In the genomic region with DNA sequence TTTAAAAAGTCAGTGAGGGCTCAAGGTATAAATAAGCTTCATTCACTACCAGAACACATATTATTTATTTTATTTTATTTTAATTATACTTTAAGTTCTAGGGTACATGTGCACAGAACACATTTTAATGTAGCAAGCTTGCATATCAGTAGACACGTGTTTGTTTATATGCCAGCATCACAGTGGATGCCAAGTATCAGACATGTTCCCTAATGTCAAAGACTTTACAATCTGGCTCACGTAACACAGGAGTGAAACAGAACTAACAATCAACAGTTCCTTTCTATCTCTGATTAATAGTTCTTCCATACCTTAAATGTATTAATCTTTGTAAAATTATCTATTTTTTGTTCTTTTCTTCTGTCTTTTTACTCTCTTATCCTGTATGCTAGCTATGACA, we compare ENCODE assay signal across 28 cellular contexts. TPM values are rescaled to one million over a fixed set of nuclear protein-coding genes. Genes with fewer than 3 reads are reported as not detected.
"Had no signal": no experiment of that assay in that cellular context is flagged by ENCODE, and none has a peak within 500 bp of the region (broad histone marks: within the 10 kb centered on the region; RNA-seq: fewer than 3 reads in every experiment).

No MANE protein-coding gene starts in this region.

- ATAC-seq: natural killer cell treated with Interleukin-12 subunit alpha and Interleukin-12 subunit beta and Interleukin-15 and Interleukin-18, amount 100 ng/mL, for 72 hours; pancreas; right lobe of liver; stimulated activated effector memory CD8-positive, alpha-beta T cell treated with anti-CD3 and anti-CD28 coated beads, Interleukin-12 subunit alpha, Interleukin-12 subunit beta, amount 100 ng/mL, for 72 hours; stimulated activated naive B cell treated with anti-CD40 and anti-IgM and Interleukin-4, amounts not matched to agents 10 μg/mL and 1 μg/mL and 100 μg/mL, for 72 hours had no signal

- H3K4me3 ChIP-seq: pancreas, prostate gland, right atrium auricular region, right lobe of liver, sigmoid colon, stomach, thoracic aorta, thyroid gland, tibial nerve, upper lobe of left lung, vagina had no signal

- H3K36me3 ChIP-seq: neutrophil, pancreas, prostate gland, right atrium auricular region, right lobe of liver, sigmoid colon, stomach, thoracic aorta, thyroid gland, tibial nerve, upper lobe of left lung, vagina had no signal

- H3K27me3 ChIP-seq: neutrophil, pancreas, right atrium auricular region, right lobe of liver, sigmoid colon, stomach, thyroid gland, tibial nerve, upper lobe of left lung, vagina had no signal

- H3K27ac ChIP-seq: neutrophil, pancreas, prostate gland, right atrium auricular region, right lobe of liver, sigmoid colon, stomach, thoracic aorta, thyroid gland, tibial nerve, upper lobe of left lung, vagina had no signal

- DNase-seq: nephron progenitor cell; nucleus accumbens; pancreas; retina; right lobe of liver; sigmoid colon; small intestine; stimulated activated CD4-positive, alpha-beta T cell treated with anti-CD3 and anti-CD28 coated beads, Interleukin-15, amount 100 ng/mL, for 24 hours; stimulated activated CD4-positive, alpha-beta T cell treated with anti-CD3 and anti-CD28 coated beads, Interleukin-2, amount 100 ng/mL, for 24 hours; stimulated activated CD4-positive, alpha-beta T cell treated with anti-CD3 and anti-CD28 coated beads, Interleukin-2, amount 100 ng/mL, for 48 hours; stimulated activated CD4-positive, alpha-beta T cell treated with anti-CD3 and anti-CD28 coated beads, Interleukin-4, amount 100 ng/mL, for 24 hours; stimulated activated naive B cell treated with anti-CD40 and anti-IgM and Interleukin-4, amounts not matched to agents 10 μg/mL and 1 μg/mL and 100 μg/mL, for 72 hours; stimulated activated naive CD4-positive, alpha-beta T cell treated with Interleukin-2 at 50 U/mL for 16 hours; stomach; thyroid gland; trophoblast cell; upper lobe of left lung had no signal

- H3K9me3 ChIP-seq: neutrophil, pancreas, prostate gland, right atrium auricular region, right lobe of liver, sigmoid colon, stomach, thoracic aorta, thyroid gland, tibial nerve, upper lobe of left lung, vagina had no signal

- H3K4me1 ChIP-seq: pancreas, prostate gland, right lobe of liver, sigmoid colon, stomach, thyroid gland, tibial nerve, upper lobe of left lung, vagina had no signal

RNA-seq across cellular contexts. Expression of a gene that starts 23.3 kb away (rescaled TPM):
- total RNA-seq: natural killer cell treated with Interleukin-12 subunit alpha and Interleukin-12 subunit beta and Interleukin-15 and Interleukin-18, amount 100 ng/mL, for 72 hours; neural crest cell; osteocyte; pulmonary artery endothelial cell; right lobe of liver had no signal
